Comparison of ENCODE assay signal across 14 cellular contexts in the genomic region with DNA sequence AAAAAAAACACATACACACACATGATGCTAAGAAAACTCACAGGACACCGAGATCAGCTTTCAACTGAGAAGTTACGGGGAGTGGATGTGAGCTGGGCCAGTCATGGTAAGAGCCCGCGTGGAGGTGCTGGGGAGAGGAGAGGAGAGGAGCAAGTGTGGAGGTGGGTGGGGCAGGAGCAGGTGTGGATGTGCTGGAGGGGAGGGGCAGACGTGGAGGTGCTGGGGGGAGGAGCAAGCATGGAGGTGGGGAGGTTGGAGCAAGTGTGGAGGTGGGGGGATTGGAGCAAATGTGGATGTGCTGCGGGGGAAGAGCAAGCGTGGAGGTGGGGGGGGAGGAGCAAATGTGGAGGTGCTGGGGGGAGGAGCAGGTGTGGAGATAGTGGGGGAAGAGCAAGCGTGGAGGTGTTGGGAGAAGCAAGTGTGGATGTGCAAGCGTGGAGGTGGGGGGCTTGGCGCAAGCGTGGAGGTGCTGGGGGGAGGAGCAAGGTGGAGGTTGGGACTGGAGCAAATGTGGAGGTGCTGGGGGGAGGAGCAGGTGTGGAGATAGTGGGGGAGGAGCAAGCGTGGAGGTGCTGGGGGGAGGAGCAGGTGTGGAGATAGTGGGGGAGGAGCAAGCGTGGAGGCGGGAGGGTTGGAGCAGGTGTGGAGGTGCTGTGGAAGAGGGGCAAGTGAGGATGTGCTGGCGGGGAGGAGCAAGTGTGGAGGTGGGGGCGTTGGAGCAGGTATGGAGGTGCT. TPM values are rescaled to one million over a fixed set of nuclear protein-coding genes. Genes with fewer than 3 reads are reported as not detected.
DNase-seq lines count a peak whose midpoint lies in the region; ATAC-seq and FAIRE-seq lines count a peak whose summit lies in the region.
"Had no signal": no experiment of that assay in that cellular context is flagged by ENCODE, and none has a peak within 500 bp of the region (broad histone marks: within the 10 kb centered on the region; RNA-seq: fewer than 3 reads in every experiment).

No MANE protein-coding gene starts in this region.

- no peak overlapping the region for H2BK15ac ChIP-seq in neuronal stem cell (ENCODE audit: low read length)

- H3K27ac Mint-ChIP-seq in activated T-cell treated with anti-CD3 and anti-CD28 coated beads, Interleukin-2, amount 50 U/mL, for 24 hours, result peak overlapping the region; percentile 55
- no peak overlapping the region for H3K27ac Mint-ChIP-seq in activated CD8-positive, alpha-beta memory T cell treated with anti-CD3 and anti-CD28 coated beads, Interleukin-2, amount 10 ng/mL, durations not matched to agents 7 days and 5 days

- H3K4me1 ChIP-seq in neuronal stem cell (ENCODE audit: control insufficient read depth in 2 of 2, insufficient read depth in 1 of 2, low read depth in 1 of 2, low read length in 2 of 2), result peaks cover 0 to 6% of the 10 kb centered on the region in 2 donors
- H3K4me1 ChIP-seq: BLaER1 had no signal

- H3K27ac ChIP-seq in neuronal stem cell (replicated peaks; ENCODE audit: low read length), result no peak overlapping the region
- H3K27ac ChIP-seq: BLaER1 had no signal

- peaks cover 2 to 6% of the 10 kb centered on the region in 2 donors for H3K36me3 ChIP-seq in neuronal stem cell (replicated peaks in 1 of 2; ENCODE audit: control insufficient read depth in 2 of 2, insufficient read depth in 2 of 2, low read length in 2 of 2)

- peaks cover 4% of the 10 kb centered on the region for H3K4me1 Mint-ChIP-seq in activated T-cell treated with anti-CD3 and anti-CD28 coated beads, Interleukin-2, amount 50 U/mL, for 24 hours (ENCODE audit: low read depth)
- peaks cover 7% of the 10 kb centered on the region for H3K4me1 Mint-ChIP-seq in activated CD8-positive, alpha-beta memory T cell treated with anti-CD3 and anti-CD28 coated beads, Interleukin-2, amount 10 ng/mL, durations not matched to agents 7 days and 5 days

- CTCF ChIA-PET in activated CD8-positive, alpha-beta memory T cell treated with anti-CD3 and anti-CD28 coated beads, Interleukin-2, amount 10 ng/mL, durations not matched to agents 7 days and 5 days (lab: Charles Lee), result no interaction called here

- H2BK120ac ChIP-seq in neuronal stem cell (ENCODE audit: low read depth, low read length), result no peak overlapping the region

- no peak for ATAC-seq in activated CD8-positive, alpha-beta memory T cell treated with anti-CD3 and anti-CD28 coated beads, Interleukin-2, amount 10 ng/mL, durations not matched to agents 7 days and 5 days
- ATAC-seq in GM18519 (IDR thresholded peaks at IDR 0.05; ENCODE audit: low FRiP score, unreplicated experiment), result no peak

- no peaks in the 10 kb centered on the region for H3K27me3 ChIP-seq in neuronal stem cell (ENCODE audit: control insufficient read depth in 3 of 3, insufficient read depth in 3 of 3, low read depth in 1 of 3, low read length in 3 of 3)
- H3K27me3 ChIP-seq: BLaER1 had no signal

- H3K9me3 ChIP-seq in neuronal stem cell (replicated peaks in 1 of 2; ENCODE audit: control insufficient read depth in 2 of 2, insufficient read depth in 1 of 2, low read depth in 1 of 2, low read length in 2 of 2), result peaks cover 0 to 2% of the 10 kb centered on the region in 2 donors
- H3K9me3 ChIP-seq: BLaER1 had no signal

- no peak overlapping the region for H2BK12ac ChIP-seq in neuronal stem cell (ENCODE audit: low read length)

- H3K14ac ChIP-seq in neuronal stem cell (ENCODE audit: low read length), result no peak overlapping the region

- WGBS in neuronal stem cell (ENCODE audit: extremely low coverage in 2 of 2, insufficient read length in 2 of 2, insufficient replicate concordance in 1 of 2), 2 donors, result no CpG with 5 or more reads among the region's 16 CpGs

- H4K8ac ChIP-seq in neuronal stem cell (ENCODE audit: low read depth, low read length), result peak overlapping the region; percentile 98

- FAIRE-seq in HTR-8/SVneo (lab: Jason Lieb, UNC), result peak; percentile 40

- H3K27me3 Mint-ChIP-seq in activated T-cell treated with anti-CD3 and anti-CD28 coated beads, Interleukin-2, amount 50 U/mL, for 24 hours, result no peaks in the 10 kb centered on the region
- no peaks in the 10 kb centered on the region for H3K27me3 Mint-ChIP-seq in activated CD8-positive, alpha-beta memory T cell treated with anti-CD3 and anti-CD28 coated beads, Interleukin-2, amount 10 ng/mL, durations not matched to agents 7 days and 5 days

- no peak overlapping the region for H3K4me3 Mint-ChIP-seq in activated T-cell treated with anti-CD3 and anti-CD28 coated beads, Interleukin-2, amount 50 U/mL, for 24 hours
- H3K4me3 Mint-ChIP-seq in activated CD8-positive, alpha-beta memory T cell treated with anti-CD3 and anti-CD28 coated beads, Interleukin-2, amount 10 ng/mL, durations not matched to agents 7 days and 5 days, result no peak overlapping the region

- no peak overlapping the region for H3K4me3 ChIP-seq in neuronal stem cell (ENCODE audit: low read length in 2 of 2)
- H3K4me3 ChIP-seq: BLaER1 had no signal

- peaks cover 45% of the 10 kb centered on the region for H3K36me3 Mint-ChIP-seq in activated T-cell treated with anti-CD3 and anti-CD28 coated beads, Interleukin-2, amount 50 U/mL, for 24 hours (ENCODE audit: low read depth)
- H3K36me3 Mint-ChIP-seq in activated CD8-positive, alpha-beta memory T cell treated with anti-CD3 and anti-CD28 coated beads, Interleukin-2, amount 10 ng/mL, durations not matched to agents 7 days and 5 days, result peaks cover 18% of the 10 kb centered on the region

- no peak for DNase-seq in activated T-cell treated with anti-CD3 and anti-CD28 coated beads, Interleukin-2, amount 50 U/mL, for 24 hours
- no peak for DNase-seq in activated T-cell treated with anti-CD3 and anti-CD28 coated beads, Interleukin-2, amount 50 U/mL, for 48 hours
- DNase-seq in HTR-8/SVneo (ENCODE audit: insufficient read length, low spot score) (no peak), neuronal stem cell (ENCODE audit: low spot score) (no peak)
- DNase-seq in activated CD8-positive, alpha-beta memory T cell treated with anti-CD3 and anti-CD28 coated beads, Interleukin-2, amount 10 ng/mL, durations not matched to agents 7 days and 5 days, result peak; percentile 31
- DNase-seq in activated naive CD4-positive, alpha-beta T cell (lab: John Stamatoyannopoulos, UW), result no peak
- DNase-seq: DMS153; NCI-H1694 treated with DMSO at 0.1 percent for 48 hours; NCI-H526; NK-92 treated with Interleukin-12 subunit alpha and Interleukin-12 subunit beta, amount 100 ng/mL, for 24 hours; OCI-M1; RPMI8226 had no signal

- no peak overlapping the region for H3K18ac ChIP-seq in neuronal stem cell (ENCODE audit: low read length)

- no peak overlapping the region for H2AK5ac ChIP-seq in neuronal stem cell (ENCODE audit: low read depth, low read length)

- H3K79me1 ChIP-seq in neuronal stem cell (ENCODE audit: low read depth, low read length), result no peaks in the 10 kb centered on the region

- H3K4me2 ChIP-seq in neuronal stem cell (ENCODE audit: insufficient read depth, low read length, poor library complexity, severe bottlenecking), result no peak overlapping the region
- H3K4me2 ChIP-seq: BLaER1 had no signal

- H3K9ac ChIP-seq in neuronal stem cell (ENCODE audit: low read depth, low read length, poor library complexity), result no peak overlapping the region
- H3K9ac ChIP-seq: BLaER1 had no signal

- H2AFZ ChIP-seq in neuronal stem cell (ENCODE audit: low read length), result no peak overlapping the region

- no peak overlapping the region for H3K4ac ChIP-seq in neuronal stem cell (ENCODE audit: low read length)

- H3K9me3 Mint-ChIP-seq in activated T-cell treated with anti-CD3 and anti-CD28 coated beads, Interleukin-2, amount 50 U/mL, for 24 hours, result no peaks in the 10 kb centered on the region
- no peaks in the 10 kb centered on the region for H3K9me3 Mint-ChIP-seq in activated CD8-positive, alpha-beta memory T cell treated with anti-CD3 and anti-CD28 coated beads, Interleukin-2, amount 10 ng/mL, durations not matched to agents 7 days and 5 days (ENCODE audit: low read depth)

- H4K91ac ChIP-seq in neuronal stem cell (ENCODE audit: low read depth, low read length, poor library complexity), result no peak overlapping the region

- H2BK5ac ChIP-seq in neuronal stem cell (ENCODE audit: low read length), result no peak overlapping the region

- no peak overlapping the region for H3K23ac ChIP-seq in neuronal stem cell (ENCODE audit: low read depth, low read length, poor library complexity)

RNA-seq across cellular contexts. Expression of gene NCAPG2, which starts 24.5 kb away (rescaled TPM):
- 100 to 1,000 TPM; 146 to 182 TPM for total RNA-seq in activated CD8-positive, alpha-beta memory T cell treated with anti-CD3 and anti-CD28 coated beads, Interleukin-2, amount 10 ng/mL, durations not matched to agents 7 days and 5 days
- 31.3 TPM for polyA plus RNA-seq in neuronal stem cell (2013, experiment 1 of 2)
- 33.0 TPM for polyA plus RNA-seq in neuronal stem cell (2013, experiment 2 of 2)
